Comparison of ENCODE assay signal across 27 cellular contexts in the genomic region with DNA sequence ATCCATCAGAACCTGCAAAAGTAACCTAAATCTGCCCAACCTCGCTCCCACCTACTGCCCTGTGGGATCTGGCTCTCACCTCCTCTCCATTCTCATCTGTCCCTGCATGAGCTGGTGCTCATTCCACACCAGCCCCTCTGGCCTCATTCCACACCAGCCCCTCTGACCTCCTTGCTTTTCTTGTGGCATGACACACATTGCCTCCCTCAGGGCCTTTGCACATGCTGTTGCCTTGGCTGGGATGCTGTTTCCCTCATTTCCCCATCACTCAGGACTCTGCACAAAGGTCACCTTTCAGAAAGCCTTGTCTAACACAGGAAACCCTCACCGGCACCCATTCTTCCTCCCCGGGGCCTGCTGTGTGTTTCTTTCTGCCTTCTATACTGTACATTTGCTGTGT.
"Had no signal": no experiment of that assay in that cellular context is flagged by ENCODE, and none has a peak within 500 bp of the region (broad histone marks: within the 10 kb centered on the region; RNA-seq: fewer than 3 reads in every experiment).

No MANE protein-coding gene starts in this region.

- H3K27ac Mint-ChIP-seq: naive thymus-derived CD4-positive, alpha-beta T cell; natural killer cell; nephron; progenitor cell of endocrine pancreas; stimulated activated naive B cell treated with anti-CD40 and anti-IgM and Interleukin-4, amounts not matched to agents 10 μg/mL and 1 μg/mL and 100 μg/mL, for 72 hours; stimulated activated naive CD8-positive, alpha-beta T cell treated with anti-CD3 and anti-CD28 coated beads, Interleukin-15, Interleukin-2, amounts not matched to agents 100 ng/mL and 50 ng/mL, for 24 hours had no signal

- H3K4me1 ChIP-seq: parathyroid adenoma, psoas muscle, right lobe of liver, sigmoid colon, thyroid gland, tibial nerve, upper lobe of left lung, vagina had no signal

- DNase-seq: naive thymus-derived CD4-positive, alpha-beta T cell; natural killer cell; occipital lobe; ovary; posterior cingulate gyrus; psoas muscle; right lobe of liver; sigmoid colon; small intestine; stimulated activated CD4-positive, alpha-beta T cell treated with anti-CD3 and anti-CD28 coated beads, Interleukin-12 subunit alpha, Interleukin-12 subunit beta, amount 100 ng/mL, for 4 hours; stimulated activated CD4-positive, alpha-beta T cell treated with anti-CD3 and anti-CD28 coated beads, Interleukin-1b, Interleukin-23, amount 100 ng/mL, for 48 hours; stimulated activated CD4-positive, alpha-beta T cell treated with anti-CD3 and anti-CD28 coated beads, Interleukin-4, amount 100 ng/mL, for 1 hour; stimulated activated CD4-positive, alpha-beta T cell treated with anti-CD3 and anti-CD28 coated beads, Interleukin-4, amount 100 ng/mL, for 4 hours; stimulated activated CD8-positive, alpha-beta memory T cell treated with anti-CD3 and anti-CD28 coated beads, Interleukin-4, amount 100 ng/mL, for 48 hours; stimulated activated naive B cell treated with anti-CD40 and anti-IgM and Interleukin-4, amounts not matched to agents 10 μg/mL and 1 μg/mL and 100 μg/mL, for 72 hours; stimulated activated naive CD4-positive, alpha-beta T cell treated with Interleukin-2 at 50 U/mL for 16 hours; stomach; thyroid gland; upper lobe of left lung had no signal

- H3K36me3 ChIP-seq: ovary, right lobe of liver, sigmoid colon, stomach, thoracic aorta, thyroid gland, tibial nerve, upper lobe of left lung, vagina had no signal

- H3K27ac ChIP-seq: ovary, parathyroid adenoma, psoas muscle, right lobe of liver, sigmoid colon, stomach, thoracic aorta, thyroid gland, tibial nerve, upper lobe of left lung, vagina had no signal

- H3K36me3 Mint-ChIP-seq: naive thymus-derived CD4-positive, alpha-beta T cell; natural killer cell; stimulated activated naive B cell treated with anti-CD40 and anti-IgM and Interleukin-4, amounts not matched to agents 10 μg/mL and 1 μg/mL and 100 μg/mL, for 72 hours had no signal

- H3K9me3 ChIP-seq: ovary, psoas muscle, right lobe of liver, sigmoid colon, stomach, thoracic aorta, thyroid gland, tibial nerve, upper lobe of left lung, vagina had no signal

- H3K4me1 Mint-ChIP-seq: natural killer cell; nephron; stimulated activated naive B cell treated with anti-CD40 and anti-IgM and Interleukin-4, amounts not matched to agents 10 μg/mL and 1 μg/mL and 100 μg/mL, for 72 hours had no signal

- H3K9me3 Mint-ChIP-seq: natural killer cell; nephron; neural crest cell; stimulated activated naive B cell treated with anti-CD40 and anti-IgM and Interleukin-4, amounts not matched to agents 10 μg/mL and 1 μg/mL and 100 μg/mL, for 72 hours; stimulated activated naive CD8-positive, alpha-beta T cell treated with anti-CD3 and anti-CD28 coated beads, Interleukin-15, Interleukin-2, amounts not matched to agents 100 ng/mL and 50 ng/mL, for 24 hours had no signal

- H3K4me3 Mint-ChIP-seq: naive thymus-derived CD4-positive, alpha-beta T cell; natural killer cell; nephron; neural crest cell; stimulated activated naive B cell treated with anti-CD40 and anti-IgM and Interleukin-4, amounts not matched to agents 10 μg/mL and 1 μg/mL and 100 μg/mL, for 72 hours; stimulated activated naive CD8-positive, alpha-beta T cell treated with anti-CD3 and anti-CD28 coated beads, Interleukin-15, Interleukin-2, amounts not matched to agents 100 ng/mL and 50 ng/mL, for 24 hours had no signal

- H3K27me3 Mint-ChIP-seq: progenitor cell of endocrine pancreas; stimulated activated naive B cell treated with anti-CD40 and anti-IgM and Interleukin-4, amounts not matched to agents 10 μg/mL and 1 μg/mL and 100 μg/mL, for 72 hours; stimulated activated naive CD8-positive, alpha-beta T cell treated with anti-CD3 and anti-CD28 coated beads, Interleukin-15, Interleukin-2, amounts not matched to agents 100 ng/mL and 50 ng/mL, for 24 hours had no signal

- H3K27me3 ChIP-seq: ovary, right lobe of liver, sigmoid colon, stomach, thyroid gland, tibial nerve, upper lobe of left lung, vagina had no signal

- H3K4me3 ChIP-seq: ovary, psoas muscle, right lobe of liver, sigmoid colon, stomach, thoracic aorta, thyroid gland, tibial nerve, upper lobe of left lung, vagina had no signal
